In the genomic region with DNA sequence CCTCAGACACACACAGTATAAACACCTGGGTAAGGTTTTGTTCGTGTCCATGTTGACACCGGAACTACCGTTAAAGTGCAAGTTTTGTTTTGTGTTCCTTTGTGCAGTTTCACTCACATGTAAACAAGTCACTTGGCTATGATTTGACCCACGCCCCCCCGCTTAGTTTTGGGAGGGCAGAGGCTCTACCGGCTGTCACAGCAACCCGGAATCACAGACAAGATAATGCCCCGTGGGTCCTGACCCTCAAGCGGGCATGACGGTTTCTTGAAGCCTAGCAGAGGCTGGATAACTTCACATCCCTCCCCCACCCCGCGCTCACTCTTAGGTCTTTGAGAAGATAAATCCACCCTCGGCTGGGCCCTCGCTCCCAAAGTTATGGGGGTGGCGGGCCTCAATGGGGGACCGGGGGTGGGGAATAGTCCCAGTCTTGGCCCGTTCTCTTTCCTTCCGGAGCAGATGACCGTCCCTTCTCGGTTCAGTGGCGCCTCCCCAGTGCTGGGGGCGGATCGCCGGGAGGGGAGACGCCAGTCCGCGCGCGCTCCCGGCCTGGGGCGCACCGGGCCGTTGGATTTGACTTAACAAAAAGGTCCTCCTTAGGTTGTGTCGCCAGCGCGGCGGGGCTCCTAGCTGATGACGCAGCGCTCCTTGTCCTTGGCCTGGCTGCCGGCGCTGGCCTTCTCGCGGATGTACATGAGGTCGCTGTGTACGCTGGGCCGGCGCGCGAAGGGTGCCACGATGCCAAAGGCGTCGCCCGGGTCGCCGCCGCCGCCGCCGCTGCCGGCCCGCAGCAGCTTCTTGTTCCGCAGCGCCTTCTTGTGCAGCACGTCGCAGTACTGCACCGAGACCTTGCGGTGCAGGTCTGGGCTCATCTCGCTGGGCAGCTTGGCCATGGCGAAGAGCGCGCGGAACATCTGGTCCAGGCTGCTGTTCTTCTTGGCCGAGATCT, we compare ENCODE assay signal across 8 cellular contexts. TPM values are rescaled to one million over a fixed set of nuclear protein-coding genes. Genes with fewer than 3 reads are reported as not detected.
DNase-seq lines count a peak whose midpoint lies in the region; ATAC-seq and TF ChIP-seq lines count a peak whose summit lies in the region.

No MANE protein-coding gene starts in this region.

- H3K4me1 ChIP-seq in endodermal cell (ENCODE audit: control insufficient read depth, insufficient read depth, low read length) (no peaks in the 10 kb centered on the region), mesodermal cell (ENCODE audit: control insufficient read depth, insufficient read depth, low read length, poor library complexity, severe bottlenecking) (peaks cover 10% of the 10 kb centered on the region), tibial artery (peaks cover 0 to 35% (median 19%) of the 10 kb centered on the region in 4 donors)

- TF ChIP-seq CTCF in endodermal cell (conservative IDR thresholded peaks at IDR 0.05), result peak; percentile 9
- TF ChIP-seq CTCF in tibial artery (IDR thresholded peaks at IDR 0.05), result no peak

- H3K4me1 Mint-ChIP-seq in T-helper 2 cell treated with Interferon-gamma antibody and Interleukin-4, amounts not matched to agents 5 μg/mL and 100 μg/mL, for 36 hours (ENCODE audit: low read depth), result peaks cover 10% of the 10 kb centered on the region
- H3K4me1 Mint-ChIP-seq in endodermal cell, result peaks cover 32% of the 10 kb centered on the region

- H3K36me3 ChIP-seq in endodermal cell (ENCODE audit: control insufficient read depth, insufficient read depth, low read length) (peaks cover 15% of the 10 kb centered on the region), mesodermal cell (ENCODE audit: control insufficient read depth, insufficient read depth, low read length) (peaks cover 28% of the 10 kb centered on the region), tibial artery (peaks cover 5 to 32% (median 17%) of the 10 kb centered on the region in 3 donors)

- H3K4me3 Mint-ChIP-seq in T-helper 2 cell treated with Interferon-gamma antibody and Interleukin-4, amounts not matched to agents 5 μg/mL and 100 μg/mL, for 36 hours, result peak overlapping the region; percentile 79
- peak overlapping the region; percentile 55 for H3K4me3 Mint-ChIP-seq in endodermal cell

- H3K27me3 Mint-ChIP-seq in T-helper 2 cell treated with Interferon-gamma antibody and Interleukin-4, amounts not matched to agents 5 μg/mL and 100 μg/mL, for 36 hours (ENCODE audit: low read depth), result peaks cover 20% of the 10 kb centered on the region
- H3K27me3 Mint-ChIP-seq in endodermal cell (ENCODE audit: insufficient read depth), result peaks cover 28% of the 10 kb centered on the region

- H3K36me3 Mint-ChIP-seq in T-helper 2 cell treated with Interferon-gamma antibody and Interleukin-4, amounts not matched to agents 5 μg/mL and 100 μg/mL, for 36 hours (ENCODE audit: low read depth), result peaks cover 12% of the 10 kb centered on the region
- peaks cover 27% of the 10 kb centered on the region for H3K36me3 Mint-ChIP-seq in endodermal cell (ENCODE audit: low read depth)

- H3K9me3 Mint-ChIP-seq in T-helper 2 cell treated with Interferon-gamma antibody and Interleukin-4, amounts not matched to agents 5 μg/mL and 100 μg/mL, for 36 hours, result no peaks in the 10 kb centered on the region
- no peaks in the 10 kb centered on the region for H3K9me3 Mint-ChIP-seq in endodermal cell

- ATAC-seq in HG02852 (IDR thresholded peaks at IDR 0.05; ENCODE audit: unreplicated experiment), result no peak

- no peak overlapping the region for H3K9ac ChIP-seq in endodermal cell (ENCODE audit: extremely low read depth, low read length, poor library complexity, severe bottlenecking)

- H3K27ac ChIP-seq in endodermal cell (ENCODE audit: low read depth, low read length) (no peak overlapping the region), mesodermal cell (ENCODE audit: low read depth, low read length, severe bottlenecking) (no peak overlapping the region), tibial artery (peak overlapping the region; percentile 57 to 76)

- H3K4me3 ChIP-seq in endodermal cell (ENCODE audit: low read length) (peak overlapping the region; percentile 77), mesodermal cell (ENCODE audit: extremely low read depth, insufficient read depth, low read length, poor library complexity, severe bottlenecking) (peak overlapping the region; percentile 56), tibial artery (peak overlapping the region; percentile 58 to 80)

- H3K27me3 ChIP-seq in endodermal cell (ENCODE audit: control insufficient read depth, insufficient read depth, low read length, poor library complexity, severe bottlenecking), result peaks cover 19% of the 10 kb centered on the region
- H3K27me3 ChIP-seq in tibial artery, result no peaks in the 10 kb centered on the region

- intact Hi-C loops in tibial artery (cut with DNase I; ENCODE audit: low total_unique reads), result loop anchor here (5.0 kb wide), 2 partner anchors 73 to 98 kb away; a partner anchor contains a TSS

- 9 to 10% methylated on average over 46 to 73 of the region's 73 CpGs for WGBS in endodermal cell (ENCODE audit: insufficient coverage in 1 of 2, insufficient read length in 1 of 2), 2 experiments
- WGBS in mesodermal cell (ENCODE audit: insufficient coverage in 2 of 2), 2 experiments, result 6 to 8% methylated on average over 66 to 69 of the region's 73 CpGs

- H3K9me3 ChIP-seq in endodermal cell (ENCODE audit: control insufficient read depth, low read length) (no peaks in the 10 kb centered on the region), mesodermal cell (ENCODE audit: control insufficient read depth, low read length) (no peaks in the 10 kb centered on the region), tibial artery (no peaks in the 10 kb centered on the region)

- H3K27ac Mint-ChIP-seq in T-helper 2 cell treated with Interferon-gamma antibody and Interleukin-4, amounts not matched to agents 5 μg/mL and 100 μg/mL, for 36 hours, result no peak overlapping the region
- peak overlapping the region; percentile 24 for H3K27ac Mint-ChIP-seq in endodermal cell

- DNase-seq in ELF-1 (ENCODE audit: low read depth, low spot score), result peak; percentile 83
- DNase-seq in T-helper 2 cell treated with Interferon-gamma antibody and Interleukin-4, amounts not matched to agents 5 μg/mL and 100 μg/mL, for 36 hours (ENCODE audit: low spot score), result peak; percentile 25
- peak; percentile 91 for DNase-seq in endodermal cell
- DNase-seq in tibial artery, result peak; percentile 41 to 78
- no peak for DNase-seq in hippocampal formation (lab: John Stamatoyannopoulos, UW)
- DNase-seq in middle frontal gyrus (ENCODE audit: extremely low spot score, low spot score), result no peak

RNA-seq across cellular contexts. Expression of a gene that starts 1.4 kb away (rescaled TPM):
- total RNA-seq in endodermal cell, result 1 to 10 TPM; 1.9 to 2.5 TPM
- 3.0 TPM for polyA plus RNA-seq in endodermal cell (2013, experiment 1 of 2)
- polyA plus RNA-seq in endodermal cell (2013, experiment 2 of 2), result 2.8 TPM
- polyA plus RNA-seq in mesodermal cell (2013, experiment 1 of 2), result 4.6 TPM
- polyA plus RNA-seq in mesodermal cell (2013, experiment 2 of 2), result 3.3 TPM

RNA-seq across cellular contexts. Expression of a gene that starts 18.0 kb away (rescaled TPM):
- total RNA-seq in endodermal cell, result 10 to 100 TPM; 18.4 to 20.5 TPM
- polyA plus RNA-seq in endodermal cell (2013, experiment 1 of 2), result 17.3 TPM
- 18.8 TPM for polyA plus RNA-seq in endodermal cell (2013, experiment 2 of 2)
- polyA plus RNA-seq in mesodermal cell (2013, experiment 1 of 2), result 13.9 TPM
- polyA plus RNA-seq in mesodermal cell (2013, experiment 2 of 2), result 12.1 TPM

Comparison
In these comparisons a context has a peak if more than half of its experiments do, and no peak if none do; other contexts are left out.
1. DNase-seq: peak in ELF-1 (single experiment), T-helper 2 cell treated with Interferon-gamma antibody and Interleukin-4, amounts not matched to agents 5 μg/mL and 100 μg/mL, for 36 hours (single experiment), endodermal cell (single experiment) and tibial artery (2 of 2); none in hippocampal formation (0 of 2) and middle frontal gyrus (single experiment).
2. H3K27ac ChIP-seq: peak in tibial artery (2 of 2); none in endodermal cell (single experiment) and mesodermal cell (single experiment).
3. Peak in every context shown above with its lines, with median percentiles within 50 percentile points of each other: H3K4me3 ChIP-seq.